8 cellular contexts compared by ENCODE assay signal in the genomic region with DNA sequence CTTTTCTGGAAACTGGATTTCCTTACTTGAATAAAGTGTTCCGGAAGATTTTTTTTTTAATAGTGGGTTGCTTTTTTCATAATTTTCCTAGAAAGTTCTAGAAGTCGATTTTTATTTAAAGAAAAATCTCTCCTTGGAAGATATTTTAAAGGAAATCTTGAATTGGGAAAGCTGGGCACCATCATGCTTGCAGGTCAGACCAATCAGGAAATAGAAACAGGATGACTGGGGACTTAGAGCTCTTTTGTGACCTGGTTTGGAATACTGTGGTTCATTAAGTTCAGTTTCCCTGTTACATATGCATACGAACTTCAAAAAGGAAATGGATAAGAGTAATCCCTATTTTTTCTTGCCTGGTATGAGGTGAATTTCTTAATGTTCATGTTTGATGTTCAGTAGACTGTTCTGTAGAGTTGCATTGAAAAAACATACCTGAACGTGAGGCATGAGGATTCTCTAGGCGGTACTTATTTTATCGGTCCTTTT. TPM values are rescaled to one million over a fixed set of nuclear protein-coding genes. Genes with fewer than 3 reads are reported as not detected.
DNase-seq lines count a peak whose midpoint lies in the region; ATAC-seq and TF ChIP-seq lines count a peak whose summit lies in the region.

No MANE protein-coding gene starts in this region.

- TF ChIP-seq EP300 in esophagus muscularis mucosa (IDR thresholded peaks at IDR 0.05), result no peak

- CTCF ChIA-PET in HEK293 (lab: Yijun Ruan, JAX), result interaction anchor here (1.0 kb wide), 1 partner anchor 175 kb away, joined by 4 read pairs; no protein-coding TSS in a partner anchor

- no peak for ATAC-seq in GM21723 (IDR thresholded peaks at IDR 0.05; ENCODE audit: unreplicated experiment)
- ATAC-seq in GM21786 (IDR thresholded peaks at IDR 0.05; ENCODE audit: unreplicated experiment), result no peak

- no peak for TF ChIP-seq POLR2A in esophagus muscularis mucosa (IDR thresholded peaks at IDR 0.05; ENCODE audit: low read depth)

- H3K4me3 ChIP-seq in BE2C (ENCODE audit: low read depth, low read length), result peak overlapping the region; percentile 91
- H3K4me3 ChIP-seq in HEK293 (ENCODE audit: low read depth, low read length), result peak overlapping the region; percentile 77
- H3K4me3 ChIP-seq in SU-DHL-6 (ENCODE audit: insufficient read depth, low read length, poor library complexity, severe bottlenecking), result peak overlapping the region; percentile 83
- H3K4me3 ChIP-seq in esophagus muscularis mucosa, result peak overlapping the region; percentile 71 to 93 (median 88)
- peak overlapping the region; percentile 85 for H3K4me3 ChIP-seq in osteoblast (ENCODE audit: insufficient read depth, low read length)

- H3K9ac ChIP-seq in SU-DHL-6 (ENCODE audit: low read length), result peak overlapping the region; percentile 94

- H2AFZ ChIP-seq in SU-DHL-6 (ENCODE audit: low read depth, low read length, severe bottlenecking), result no peak overlapping the region
- H2AFZ ChIP-seq in osteoblast (ENCODE audit: low read length), result peak overlapping the region; percentile 24

- intact Hi-C loops in esophagus muscularis mucosa (cut with DNase I), result loop anchor here (5.0 kb wide), 1 partner anchor 151 kb away; the partner anchor contains the start of gene ESRP2

- TF ChIP-seq CTCF in BE2C (IDR thresholded peaks at IDR 0.05; ENCODE audit: low read depth, low read length), result no peak
- no peak for TF ChIP-seq CTCF in HEK293 (tag by site-specific recombination; IDR thresholded peaks at IDR 0.05)
- TF ChIP-seq CTCF in SU-DHL-6 (IDR thresholded peaks at IDR 0.05; ENCODE audit: insufficient read depth, low read length, poor library complexity, severe bottlenecking), result no peak
- TF ChIP-seq CTCF in esophagus muscularis mucosa (IDR thresholded peaks at IDR 0.05), result no peak
- TF ChIP-seq CTCF in osteoblast (IDR thresholded peaks at IDR 0.05; ENCODE audit: extremely low read depth, low read depth, low read length), result no peak

- H3K36me3 ChIP-seq in BE2C (0 out of 2 replicates have a peak, but pooled peaks cover 2% of the 10 kb centered on the region), HEK293 (ENCODE audit: control insufficient read depth in 2 of 2, insufficient read depth in 1 of 2, low read length in 2 of 2) (no peaks in the 10 kb centered on the region), SU-DHL-6 (ENCODE audit: low read length) (no peaks in the 10 kb centered on the region), esophagus muscularis mucosa (no peaks in the 10 kb centered on the region), osteoblast (ENCODE audit: insufficient read depth, low read length) (no peaks in the 10 kb centered on the region)

- peaks cover 33% of the 10 kb centered on the region for H3F3A ChIP-seq in SU-DHL-6 (ENCODE audit: insufficient read depth)

- DNase-seq in BE2C (no peak), esophagus muscularis mucosa (ENCODE audit: extremely low spot score) (no peak), osteoblast (ENCODE audit: insufficient read length, low spot score, missing footprints) (peak; percentile 92), GM19240 (ENCODE audit: insufficient read length, low spot score) (no peak)

- no peaks in the 10 kb centered on the region for H3K27me3 ChIP-seq in BE2C
- H3K27me3 ChIP-seq in SU-DHL-6 (ENCODE audit: low read length), result no peaks in the 10 kb centered on the region
- no peaks in the 10 kb centered on the region for H3K27me3 ChIP-seq in esophagus muscularis mucosa
- no peaks in the 10 kb centered on the region for H3K27me3 ChIP-seq in osteoblast (ENCODE audit: insufficient read depth, low read length)

- no peaks in the 10 kb centered on the region for H3K9me2 ChIP-seq in SU-DHL-6 (replicated peaks; ENCODE audit: insufficient read depth, low read length)

- H4K20me1 ChIP-seq in SU-DHL-6 (ENCODE audit: low read depth, low read length), result peaks cover 31% of the 10 kb centered on the region
- H4K20me1 ChIP-seq in osteoblast (ENCODE audit: insufficient read depth, low read length), result peaks cover 9% of the 10 kb centered on the region

- H3K4me1 ChIP-seq in BE2C, result peaks cover 13% of the 10 kb centered on the region
- peaks cover 21% of the 10 kb centered on the region for H3K4me1 ChIP-seq in HEK293 (ENCODE audit: control insufficient read depth, insufficient read depth, low read length)
- peaks cover 50 to 81% (median 69%) of the 10 kb centered on the region in 4 donors for H3K4me1 ChIP-seq in esophagus muscularis mucosa
- peaks cover 39% of the 10 kb centered on the region for H3K4me1 ChIP-seq in osteoblast (ENCODE audit: insufficient read depth, low read length)

- under 1% methylated on average over 6 of the region's 6 CpGs for WGBS in esophagus muscularis mucosa

- H3K4me2 ChIP-seq in SU-DHL-6 (ENCODE audit: low read depth, low read length, poor library complexity, severe bottlenecking) (peak overlapping the region; percentile 96), osteoblast (ENCODE audit: insufficient read depth, low read length) (peak overlapping the region; percentile 90)

- peaks cover 55% of the 10 kb centered on the region for H3K79me2 ChIP-seq in SU-DHL-6 (ENCODE audit: insufficient read depth, low read length)
- H3K79me2 ChIP-seq in osteoblast (ENCODE audit: insufficient read depth, low read length), result peaks cover 54% of the 10 kb centered on the region

- POLR2A ChIA-PET in HEK293 (lab: Yijun Ruan, JAX), result interaction anchor here (1.6 to 4.5 kb wide), 5 partner anchors 11 to 176 kb away, joined by 4 to 34 read pairs (median 7); partner anchors contain the start of gene ESRP2

- H3K27ac ChIP-seq in HEK293 (ENCODE audit: extremely low read depth, low read depth, low read length) (0 out of 2 replicates have a peak overlapping the region, but pooled peaks have one; percentile 13), SU-DHL-6 (ENCODE audit: low read depth, low read length) (peak overlapping the region; percentile 81), esophagus muscularis mucosa (replicated peaks in 1 of 4) (peak overlapping the region; percentile 91 to 99 (median 95)), osteoblast (ENCODE audit: low read depth, low read length) (peak overlapping the region; percentile 44)

- H3K9me3 ChIP-seq in BE2C, result no peaks in the 10 kb centered on the region
- no peaks in the 10 kb centered on the region for H3K9me3 ChIP-seq in HEK293 (ENCODE audit: control insufficient read depth, insufficient read depth, low read depth, low read length)
- no peaks in the 10 kb centered on the region for H3K9me3 ChIP-seq in SU-DHL-6 (ENCODE audit: insufficient read depth, low read length)
- no peaks in the 10 kb centered on the region for H3K9me3 ChIP-seq in esophagus muscularis mucosa
- H3K9me3 ChIP-seq in osteoblast (ENCODE audit: low read depth, low read length), result no peaks in the 10 kb centered on the region

TF ChIP-seq in HEK293, 187 proteins besides CTCF, POLR2A, EP300 and RAD21 (continues in another document):
- no peak for TF ChIP-seq ZNF433 (tag by site-specific recombination; IDR thresholded peaks at IDR 0.05; ENCODE audit: low read depth)
- TF ChIP-seq ZFP3 (tag by site-specific recombination; IDR thresholded peaks at IDR 0.05; ENCODE audit: low read depth), result no peak
- TF ChIP-seq ZNF335 (tag by site-specific recombination; conservative IDR thresholded peaks at IDR 0.05), result peak; percentile 69; the same call in 1 of the 2 replicates
- TF ChIP-seq GLI2 (tag by site-specific recombination; IDR thresholded peaks at IDR 0.05; ENCODE audit: borderline replicate concordance, low read depth), result no peak
- TF ChIP-seq ZNF114 (tag by site-specific recombination; IDR thresholded peaks at IDR 0.05), result no peak
- TF ChIP-seq ZSCAN18 (tag by site-specific recombination; IDR thresholded peaks at IDR 0.05), result no peak
- TF ChIP-seq, protein P1, sequence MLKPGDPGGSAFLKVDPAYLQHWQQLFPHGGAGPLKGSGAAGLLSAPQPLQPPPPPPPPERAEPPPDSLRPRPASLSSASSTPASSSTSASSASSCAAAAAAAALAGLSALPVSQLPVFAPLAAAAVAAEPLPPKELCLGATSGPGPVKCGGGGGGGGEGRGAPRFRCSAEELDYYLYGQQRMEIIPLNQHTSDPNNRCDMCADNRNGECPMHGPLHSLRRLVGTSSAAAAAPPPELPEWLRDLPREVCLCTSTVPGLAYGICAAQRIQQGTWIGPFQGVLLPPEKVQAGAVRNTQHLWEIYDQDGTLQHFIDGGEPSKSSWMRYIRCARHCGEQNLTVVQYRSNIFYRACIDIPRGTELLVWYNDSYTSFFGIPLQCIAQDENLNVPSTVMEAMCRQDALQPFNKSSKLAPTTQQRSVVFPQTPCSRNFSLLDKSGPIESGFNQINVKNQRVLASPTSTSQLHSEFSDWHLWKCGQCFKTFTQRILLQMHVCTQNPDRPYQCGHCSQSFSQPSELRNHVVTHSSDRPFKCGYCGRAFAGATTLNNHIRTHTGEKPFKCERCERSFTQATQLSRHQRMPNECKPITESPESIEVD (tag by site-specific recombination; IDR thresholded peaks at IDR 0.05), result peak; percentile 63
- TF ChIP-seq ZNF184 (tag by site-specific recombination; IDR thresholded peaks at IDR 0.05), result no peak
- TF ChIP-seq ZNF292 (tag by site-specific recombination; IDR thresholded peaks at IDR 0.05; ENCODE audit: borderline replicate concordance, low read depth), result no peak
- no peak for TF ChIP-seq BCL6B (tag by site-specific recombination; IDR thresholded peaks at IDR 0.05)
- no peak for TF ChIP-seq ZSCAN30 (tag by site-specific recombination; IDR thresholded peaks at IDR 0.05)

RNA-seq across cellular contexts. Expression of gene NFATC3, which starts 1.2 kb away (rescaled TPM):
- 17.5 TPM for polyA plus RNA-seq in BE2C (2012; ENCODE audit: insufficient read depth, insufficient read length, low read depth)
- total RNA-seq in esophagus muscularis mucosa (10 to 100 TPM; 44.6 to 56.8 (median 50.8) TPM), osteoblast (36.2 and 43.9 TPM in 2 replicates)

Comparison
In these comparisons a context has a peak if more than half of its experiments do, and no peak if none do; other contexts are left out.
1. H3K27ac ChIP-seq: peak in every context shown above with its lines; median percentile 95 in esophagus muscularis mucosa; 81 in SU-DHL-6; 44 in osteoblast; 13 in HEK293.